In genomic region chr1:191320062-191320461, GRCh38 we compare ENCODE assay signal across 20 cellular contexts.
DNase-seq lines count a peak whose midpoint lies in the region; ATAC-seq and TF ChIP-seq lines count a peak whose summit lies in the region.
"Had no signal": no experiment of that assay in that cellular context is flagged by ENCODE, and none has a peak within 500 bp of the region (broad histone marks: within the 10 kb centered on the region; RNA-seq: fewer than 3 reads in every experiment).

No MANE protein-coding gene starts in this region.

- no peak for TF ChIP-seq CTCF in fibroblast of pulmonary artery (IDR thresholded peaks at IDR 0.05; ENCODE audit: low read length, missing control alignments)

- H3K4me3 ChIP-seq in fibroblast of pulmonary artery (replicated peaks; ENCODE audit: low read depth, low read length), result no peak overlapping the region
- H3K4me3 ChIP-seq: gastroesophageal sphincter, GM12878, thyroid gland had no signal

- peak; percentile 61 for DNase-seq in DMS53 treated with DMSO at 0.1 percent for 48 hours (lab: John Stamatoyannopoulos, UW; ENCODE audit: unreplicated experiment)
- DNase-seq in NCI-H1105 treated with DMSO at 0.1 percent for 48 hours (lab: John Stamatoyannopoulos, UW), result peak; percentile 94
- DNase-seq in NCI-H69 (lab: John Stamatoyannopoulos, UW), result peak; percentile 58
- DNase-seq in fibroblast of pulmonary artery (ENCODE audit: low read depth), result peak; percentile 1
- DNase-seq in occipital lobe (lab: John Stamatoyannopoulos, UW), result no peak
- DNase-seq: activated CD4-positive, alpha-beta T cell treated with anti-CD3 and anti-CD28 coated beads, Interleukin-2, amount 10 ng/mL, durations not matched to agents 7 days and 5 days; activated CD8-positive, alpha-beta memory T cell treated with anti-CD3 and anti-CD28 coated beads, Interleukin-2, amount 50 U/mL, for 48 hours; activated effector memory CD4-positive, alpha-beta T cell treated with anti-CD3 and anti-CD28 coated beads, Interleukin-2, amount 50 U/mL, for 16 hours; dermis blood vessel endothelial cell; HCEC 1CT; NCI-H1694 treated with DMSO at 0.1 percent for 48 hours; stimulated activated naive CD4-positive, alpha-beta T cell treated with Interleukin-2 at 50 U/mL for 16 hours; thyroid gland had no signal

- no peak for ATAC-seq in HG03457 (IDR thresholded peaks at IDR 0.05; ENCODE audit: unreplicated experiment)
- ATAC-seq in HG02642 (IDR thresholded peaks at IDR 0.05; ENCODE audit: poor library complexity, unreplicated experiment), result no peak
- ATAC-seq: gastroesophageal sphincter; GM12878; left lobe of liver; natural killer cell treated with Interleukin-12 subunit alpha and Interleukin-12 subunit beta and Interleukin-15 and Interleukin-18, amount 100 ng/mL, for 72 hours; sciatic nerve had no signal
